1 cellular context compared by ENCODE assay signal in the genomic region with DNA sequence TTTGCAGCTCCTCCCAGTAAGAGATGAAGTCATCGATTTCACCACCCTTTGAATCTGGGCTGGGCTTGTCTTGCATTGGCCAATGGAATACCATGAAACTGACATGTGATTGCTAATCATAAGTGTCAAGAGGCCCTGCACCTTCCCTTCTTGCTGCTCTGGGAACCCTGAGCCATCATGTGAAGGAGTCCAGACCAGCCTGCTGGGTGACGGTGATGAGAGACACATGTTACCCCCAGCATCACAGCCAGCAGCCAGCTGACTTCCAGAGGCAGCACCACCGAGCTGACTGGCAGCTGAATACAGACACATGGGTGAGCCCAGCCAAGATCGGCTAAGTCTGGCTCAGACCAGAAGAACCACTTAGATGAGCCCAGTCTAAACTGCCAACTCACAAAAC.
TF ChIP-seq lines count a peak whose summit lies in the region.

No MANE protein-coding gene starts in this region.

TF ChIP-seq in GM23338, 12 proteins besides CTCF, POLR2A, EP300 and RAD21 (continued from another document):
- TF ChIP-seq, protein P1, sequence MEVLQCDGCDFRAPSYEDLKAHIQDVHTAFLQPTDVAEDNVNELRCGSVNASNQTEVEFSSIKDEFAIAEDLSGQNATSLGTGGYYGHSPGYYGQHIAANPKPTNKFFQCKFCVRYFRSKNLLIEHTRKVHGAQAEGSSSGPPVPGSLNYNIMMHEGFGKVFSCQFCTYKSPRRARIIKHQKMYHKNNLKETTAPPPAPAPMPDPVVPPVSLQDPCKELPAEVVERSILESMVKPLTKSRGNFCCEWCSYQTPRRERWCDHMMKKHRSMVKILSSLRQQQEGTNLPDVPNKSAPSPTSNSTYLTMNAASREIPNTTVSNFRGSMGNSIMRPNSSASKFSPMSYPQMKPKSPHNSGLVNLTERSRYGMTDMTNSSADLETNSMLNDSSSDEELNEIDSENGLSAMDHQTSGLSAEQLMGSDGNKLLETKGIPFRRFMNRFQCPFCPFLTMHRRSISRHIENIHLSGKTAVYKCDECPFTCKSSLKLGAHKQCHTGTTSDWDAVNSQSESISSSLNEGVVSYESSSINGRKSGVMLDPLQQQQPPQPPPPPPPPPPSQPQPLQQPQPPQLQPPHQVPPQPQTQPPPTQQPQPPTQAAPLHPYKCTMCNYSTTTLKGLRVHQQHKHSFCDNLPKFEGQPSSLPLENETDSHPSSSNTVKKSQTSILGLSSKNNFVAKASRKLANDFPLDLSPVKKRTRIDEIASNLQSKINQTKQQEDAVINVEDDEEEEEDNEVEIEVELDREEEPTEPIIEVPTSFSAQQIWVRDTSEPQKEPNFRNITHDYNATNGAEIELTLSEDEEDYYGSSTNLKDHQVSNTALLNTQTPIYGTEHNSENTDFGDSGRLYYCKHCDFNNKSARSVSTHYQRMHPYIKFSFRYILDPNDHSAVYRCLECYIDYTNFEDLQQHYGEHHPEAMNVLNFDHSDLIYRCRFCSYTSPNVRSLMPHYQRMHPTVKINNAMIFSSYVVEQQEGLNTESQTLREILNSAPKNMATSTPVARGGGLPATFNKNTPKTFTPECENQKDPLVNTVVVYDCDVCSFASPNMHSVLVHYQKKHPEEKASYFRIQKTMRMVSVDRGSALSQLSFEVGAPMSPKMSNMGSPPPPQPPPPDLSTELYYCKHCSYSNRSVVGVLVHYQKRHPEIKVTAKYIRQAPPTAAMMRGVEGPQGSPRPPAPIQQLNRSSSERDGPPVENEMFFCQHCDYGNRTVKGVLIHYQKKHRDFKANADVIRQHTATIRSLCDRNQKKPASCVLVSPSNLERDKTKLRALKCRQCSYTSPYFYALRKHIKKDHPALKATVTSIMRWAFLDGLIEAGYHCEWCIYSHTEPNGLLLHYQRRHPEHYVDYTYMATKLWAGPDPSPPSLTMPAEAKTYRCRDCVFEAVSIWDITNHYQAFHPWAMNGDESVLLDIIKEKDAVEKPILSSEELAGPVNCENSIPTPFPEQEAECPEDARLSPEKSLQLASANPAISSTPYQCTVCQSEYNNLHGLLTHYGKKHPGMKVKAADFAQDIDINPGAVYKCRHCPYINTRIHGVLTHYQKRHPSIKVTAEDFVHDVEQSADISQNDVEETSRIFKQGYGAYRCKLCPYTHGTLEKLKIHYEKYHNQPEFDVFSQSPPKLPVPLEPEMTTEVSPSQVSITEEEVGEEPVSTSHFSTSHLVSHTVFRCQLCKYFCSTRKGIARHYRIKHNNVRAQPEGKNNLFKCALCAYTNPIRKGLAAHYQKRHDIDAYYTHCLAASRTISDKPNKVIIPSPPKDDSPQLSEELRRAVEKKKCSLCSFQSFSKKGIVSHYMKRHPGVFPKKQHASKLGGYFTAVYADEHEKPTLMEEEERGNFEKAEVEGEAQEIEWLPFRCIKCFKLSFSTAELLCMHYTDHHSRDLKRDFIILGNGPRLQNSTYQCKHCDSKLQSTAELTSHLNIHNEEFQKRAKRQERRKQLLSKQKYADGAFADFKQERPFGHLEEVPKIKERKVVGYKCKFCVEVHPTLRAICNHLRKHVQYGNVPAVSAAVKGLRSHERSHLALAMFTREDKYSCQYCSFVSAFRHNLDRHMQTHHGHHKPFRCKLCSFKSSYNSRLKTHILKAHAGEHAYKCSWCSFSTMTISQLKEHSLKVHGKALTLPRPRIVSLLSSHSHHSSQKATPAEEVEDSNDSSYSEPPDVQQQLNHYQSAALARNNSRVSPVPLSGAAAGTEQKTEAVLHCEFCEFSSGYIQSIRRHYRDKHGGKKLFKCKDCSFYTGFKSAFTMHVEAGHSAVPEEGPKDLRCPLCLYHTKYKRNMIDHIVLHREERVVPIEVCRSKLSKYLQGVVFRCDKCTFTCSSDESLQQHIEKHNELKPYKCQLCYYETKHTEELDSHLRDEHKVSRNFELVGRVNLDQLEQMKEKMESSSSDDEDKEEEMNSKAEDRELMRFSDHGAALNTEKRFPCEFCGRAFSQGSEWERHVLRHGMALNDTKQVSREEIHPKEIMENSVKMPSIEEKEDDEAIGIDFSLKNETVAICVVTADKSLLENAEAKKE (CRISPR knock-in tag; IDR thresholded peaks at IDR 0.05), result no peak
